In genomic region chr20:38844963-38845362, GRCh38 we compare ENCODE assay signal across 19 cellular contexts. TPM values are rescaled to one million over a fixed set of nuclear protein-coding genes. Genes with fewer than 3 reads are reported as not detected.
DNase-seq lines count a peak whose midpoint lies in the region; ATAC-seq and TF ChIP-seq lines count a peak whose summit lies in the region.
"Had no signal": no experiment of that assay in that cellular context is flagged by ENCODE, and none has a peak within 500 bp of the region (broad histone marks: within the 10 kb centered on the region; RNA-seq: fewer than 3 reads in every experiment).

No MANE protein-coding gene starts in this region.

- H3K36me3 Mint-ChIP-seq in activated T-cell treated with anti-CD3 and anti-CD28 coated beads, Interleukin-2, amount 50 U/mL, for 4 hours (ENCODE audit: insufficient read depth): peaks cover 31% of the 10 kb centered on the region
- peaks cover 62% of the 10 kb centered on the region for H3K36me3 Mint-ChIP-seq in T-helper 2 cell treated with Interferon-gamma antibody and Interleukin-4, amounts not matched to agents 5 μg/mL and 100 μg/mL, for 36 hours (ENCODE audit: low read depth)

- H3K9me3 Mint-ChIP-seq in activated T-cell treated with anti-CD3 and anti-CD28 coated beads, Interleukin-2, amount 50 U/mL, for 4 hours: no peaks in the 10 kb centered on the region
- H3K9me3 Mint-ChIP-seq in T-helper 2 cell treated with Interferon-gamma antibody and Interleukin-4, amounts not matched to agents 5 μg/mL and 100 μg/mL, for 36 hours: no peaks in the 10 kb centered on the region
- H3K9me3 Mint-ChIP-seq: neural crest cell had no signal

- no peak for TF ChIP-seq CTCF in dorsolateral prefrontal cortex (IDR thresholded peaks at IDR 0.05 in 54 of 56, conservative IDR thresholded peaks at IDR 0.05 in 2 of 56; ENCODE audit: low read depth in 1 of 56, partially characterized antibody in 56 of 56)

- DNase-seq in activated T-cell treated with anti-CD3 and anti-CD28 coated beads, Interleukin-2, amount 50 U/mL, for 4 hours: no peak
- DNase-seq in activated T-cell treated with anti-CD3 and anti-CD28 coated beads, Interleukin-2, amount 50 U/mL, for 1 hour: no peak
- DNase-seq in T-helper 2 cell treated with Interferon-gamma antibody and Interleukin-4, amounts not matched to agents 5 μg/mL and 100 μg/mL, for 36 hours (ENCODE audit: low spot score): no peak
- DNase-seq in dorsolateral prefrontal cortex (no peak), NCI-H748 (lab: John Stamatoyannopoulos, UW; ENCODE audit: unreplicated experiment) (no peak)
- DNase-seq: kidney; mesenchymal stem cell; NCI-H226; stimulated activated CD4-positive, alpha-beta T cell treated with anti-CD3 and anti-CD28 coated beads, Interleukin-12 subunit alpha, Interleukin-12 subunit beta, amount 100 ng/mL, for 4 hours; T-helper 9 cell; uterus had no signal

- H3K27me3 ChIP-seq in dorsolateral prefrontal cortex: no peaks in the 10 kb centered on the region
- no peaks in the 10 kb centered on the region for H3K27me3 ChIP-seq in thymus (ENCODE audit: control insufficient read depth, insufficient read depth)
- H3K27me3 ChIP-seq: uterus had no signal

- no peak for ATAC-seq in activated T-cell treated with anti-CD3 and anti-CD28 coated beads, Interleukin-2, amount 50 U/mL, for 4 hours
- ATAC-seq in GM18907 (IDR thresholded peaks at IDR 0.05; ENCODE audit: unreplicated experiment): no peak
- ATAC-seq in HG03095 (IDR thresholded peaks at IDR 0.05; ENCODE audit: unreplicated experiment): no peak

- H3K9me3 ChIP-seq in thymus (ENCODE audit: control insufficient read depth): no peaks in the 10 kb centered on the region
- H3K9me3 ChIP-seq: Caco-2, HAP-1, uterus had no signal

- no peaks in the 10 kb centered on the region for H3K27me3 Mint-ChIP-seq in activated T-cell treated with anti-CD3 and anti-CD28 coated beads, Interleukin-2, amount 50 U/mL, for 4 hours (ENCODE audit: low read depth)
- no peaks in the 10 kb centered on the region for H3K27me3 Mint-ChIP-seq in T-helper 2 cell treated with Interferon-gamma antibody and Interleukin-4, amounts not matched to agents 5 μg/mL and 100 μg/mL, for 36 hours (ENCODE audit: low read depth)

- peaks cover 92% of the 10 kb centered on the region for H3K4me1 Mint-ChIP-seq in activated T-cell treated with anti-CD3 and anti-CD28 coated beads, Interleukin-2, amount 50 U/mL, for 4 hours (ENCODE audit: low read depth)
- H3K4me1 Mint-ChIP-seq in T-helper 2 cell treated with Interferon-gamma antibody and Interleukin-4, amounts not matched to agents 5 μg/mL and 100 μg/mL, for 36 hours (ENCODE audit: low read depth): peaks cover 67% of the 10 kb centered on the region
- H3K4me1 Mint-ChIP-seq: neural crest cell had no signal

- peak overlapping the region; percentile 87 for H3K27ac Mint-ChIP-seq in T-helper 2 cell treated with Interferon-gamma antibody and Interleukin-4, amounts not matched to agents 5 μg/mL and 100 μg/mL, for 36 hours

- H3K4me3 Mint-ChIP-seq in activated T-cell treated with anti-CD3 and anti-CD28 coated beads, Interleukin-2, amount 50 U/mL, for 4 hours: peak overlapping the region; percentile 50
- H3K4me3 Mint-ChIP-seq in T-helper 2 cell treated with Interferon-gamma antibody and Interleukin-4, amounts not matched to agents 5 μg/mL and 100 μg/mL, for 36 hours: peak overlapping the region; percentile 75
- H3K4me3 Mint-ChIP-seq: neural crest cell had no signal

- H3K36me3 ChIP-seq in thymus (ENCODE audit: control insufficient read depth, insufficient read depth): peaks cover 5% of the 10 kb centered on the region
- H3K36me3 ChIP-seq: HAP-1, uterus had no signal

- peaks cover 39% of the 10 kb centered on the region for H3K4me1 ChIP-seq in thymus (ENCODE audit: control insufficient read depth, insufficient read depth, low read length)
- H3K4me1 ChIP-seq: Caco-2, HAP-1, uterus had no signal

- peak overlapping the region in 44 of 59 donors; percentile 3 to 88 (median 54) for H3K27ac ChIP-seq in dorsolateral prefrontal cortex
- H3K27ac ChIP-seq in thymus (ENCODE audit: low read depth): peak overlapping the region; percentile 20
- H3K27ac ChIP-seq: hepatocyte, uterus had no signal

- H3K4me3 ChIP-seq in dorsolateral prefrontal cortex (no peak overlapping the region), thymus (ENCODE audit: low read length) (no peak overlapping the region)
- H3K4me3 ChIP-seq: HAP-1, hepatocyte, uterus had no signal

- WGBS in thymus: 31% methylated on average over 4 of the region's 4 CpGs

- intact Hi-C loops in dorsolateral prefrontal cortex (cut with DNase I): loop anchor here in 1 of 2 donors (5.0 kb wide), 1 partner anchor 37 kb away; no protein-coding TSS in a partner anchor

RNA-seq across cellular contexts. Expression of gene PPP1R16B, which starts 39.5 kb away (rescaled TPM):
- total RNA-seq in activated T-cell treated with anti-CD3 and anti-CD28 coated beads, Interleukin-2, amount 50 U/mL, for 4 hours: 100 to 1,000 TPM; 148 to 163 (median 160) TPM
- 100 to 1,000 TPM; 104 to 181 (median 137) TPM for total RNA-seq in dorsolateral prefrontal cortex
- polyA plus RNA-seq in thymus: 13.8 TPM
- total RNA-seq: Caco-2 had no signal
- polyA plus RNA-seq: AG04450 had no signal
